In genomic region chr16:56399047-56399446, GRCh38 we compare ENCODE assay signal across 7 cellular contexts.
"Had no signal": no experiment of that assay in that cellular context is flagged by ENCODE, and none has a peak within 500 bp of the region (broad histone marks: within the 10 kb centered on the region; RNA-seq: fewer than 3 reads in every experiment).

No MANE protein-coding gene starts in this region.

- H3K27me3 Mint-ChIP-seq: IgD-negative memory B cell had no signal

- ATAC-seq: GM23338 had no signal

- DNase-seq: H9, HCEC 1CT had no signal

- H3K4me2 ChIP-seq: GM23338 had no signal

- H3K4me3 ChIP-seq: GM23338 had no signal

- H3K4me3 Mint-ChIP-seq: GM23338, H9, IgD-negative memory B cell had no signal

- H2AFZ ChIP-seq: GM23338 had no signal

- FAIRE-seq: H1, H54, HTR-8/SVneo had no signal

- H3K9me3 Mint-ChIP-seq: GM23338 had no signal

- H3K4me1 Mint-ChIP-seq: GM23338, H9 had no signal

- H3K27ac Mint-ChIP-seq: GM23338, H9 had no signal
